ENCODE assay signal across 8 cellular contexts in the genomic region with DNA sequence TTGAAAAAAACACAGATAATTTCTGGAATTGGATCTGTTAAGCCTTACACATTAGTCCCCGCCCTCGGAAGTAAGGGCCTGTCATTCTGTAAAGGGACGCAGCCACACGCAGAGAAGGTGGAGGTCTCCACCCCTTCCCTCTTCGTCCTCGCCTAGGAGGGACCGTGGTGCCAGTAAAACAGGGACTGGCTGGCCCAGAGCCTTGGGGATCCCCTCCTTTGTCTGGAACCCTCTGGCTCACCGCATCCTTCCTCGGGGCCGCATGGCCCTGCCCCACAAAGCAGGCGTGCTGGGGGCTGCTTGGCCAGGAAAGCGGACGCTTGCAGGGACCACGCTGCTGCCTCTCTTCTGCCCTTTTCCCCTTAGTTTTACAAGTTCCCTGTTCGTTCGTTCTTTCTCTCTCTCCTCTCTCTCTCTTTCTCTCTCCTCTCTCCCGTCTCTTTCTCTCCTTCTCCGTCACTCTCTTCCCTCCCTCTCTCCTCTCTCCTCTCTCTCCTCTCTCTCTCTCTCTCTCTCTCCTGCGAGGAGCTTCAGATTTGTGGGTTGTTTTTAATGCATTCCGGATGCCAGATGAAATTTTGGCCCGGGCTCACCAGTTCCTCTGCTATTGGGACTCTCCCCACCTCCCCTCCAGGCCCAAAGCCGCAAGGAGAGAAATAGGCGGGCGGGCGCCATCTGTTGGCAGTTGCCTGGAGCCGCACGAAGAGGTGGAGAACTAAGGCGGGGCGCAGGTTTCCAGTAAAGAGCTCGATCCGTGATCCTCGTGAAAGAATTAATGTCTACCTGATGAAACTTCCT. TPM values are rescaled to one million over a fixed set of nuclear protein-coding genes. Genes with fewer than 3 reads are reported as not detected.
DNase-seq lines count a peak whose midpoint lies in the region; ATAC-seq, FAIRE-seq and TF ChIP-seq lines count a peak whose summit lies in the region.

No MANE protein-coding gene starts in this region.

- no peak overlapping the region for H2AFZ ChIP-seq in DND-41 (ENCODE audit: low read depth, low read length)
- peak overlapping the region; percentile 78 for H2AFZ ChIP-seq in keratinocyte (ENCODE audit: control insufficient read depth, low read length)

- H3K4me1 ChIP-seq in DND-41 (ENCODE audit: insufficient read depth, low read length), result no peaks in the 10 kb centered on the region
- H3K4me1 ChIP-seq in keratinocyte (ENCODE audit: control insufficient read depth, extremely low read depth, insufficient read depth, low read length), result peaks cover 10% of the 10 kb centered on the region

- H3K9me1 ChIP-seq in keratinocyte (ENCODE audit: control insufficient read depth, extremely low read depth, insufficient read depth, low read length), result no peaks in the 10 kb centered on the region

- no peaks in the 10 kb centered on the region for H3K79me2 ChIP-seq in DND-41 (ENCODE audit: insufficient read depth, low read length)
- no peaks in the 10 kb centered on the region for H3K79me2 ChIP-seq in keratinocyte (ENCODE audit: control insufficient read depth, insufficient read depth, low read length)

- peaks cover 14% of the 10 kb centered on the region for H3K4me1 Mint-ChIP-seq in activated B cell treated with CpG ODN at 0.5 μM for 24 hours

- dilution Hi-C loops in keratinocyte (cut with MboI; ENCODE audit: extremely low pct_ligation_motif_present, low sequenced_read_pairs), result no loop called here

- CTCF ChIA-PET in activated B cell treated with CpG ODN at 0.5 μM for 24 hours (lab: Charles Lee), result interaction anchor here (0.6 to 2.4 kb wide), 7 partner anchors 8 to 249 kb away, joined by 3 to 11 read pairs (median 5); no protein-coding TSS in a partner anchor

- TF ChIP-seq CTCF in DND-41 (IDR thresholded peaks at IDR 0.05; ENCODE audit: borderline replicate concordance, extremely low read depth, low read length, poor library complexity, severe bottlenecking), result peak; percentile 58
- TF ChIP-seq CTCF in activated B cell treated with CpG ODN at 0.5 μM for 24 hours (IDR thresholded peaks at IDR 0.05), result no peak
- TF ChIP-seq CTCF in bronchial epithelial cell (IDR thresholded peaks at IDR 0.05; ENCODE audit: insufficient read depth, low read length, severe bottlenecking), result peak; percentile 85
- TF ChIP-seq CTCF in keratinocyte (optimal IDR thresholded peaks at IDR 0.05 in 1 of 3, IDR thresholded peaks at IDR 0.05 in 1 of 3, conservative IDR thresholded peaks at IDR 0.05 in 1 of 3; ENCODE audit: extremely low read depth in 1 of 3, insufficient read depth in 2 of 3, low read length in 3 of 3), result peak; percentile 83 to 91 (median 85)

- H3K36me3 ChIP-seq in DND-41 (ENCODE audit: insufficient read depth, low read length) (no peaks in the 10 kb centered on the region), bronchial epithelial cell (ENCODE audit: control insufficient read depth, insufficient read depth, low read length) (peaks cover 4% of the 10 kb centered on the region), keratinocyte (ENCODE audit: control insufficient read depth in 2 of 2, extremely low read depth in 1 of 2, insufficient read depth in 2 of 2, low read length in 2 of 2) (no peaks in the 10 kb centered on the region)

- DNase-seq in DND-41 (peak; percentile 59), LHCN-M2 (ENCODE audit: low read depth) (peak; percentile 83), activated B cell treated with CpG ODN at 0.5 μM for 24 hours (peak; percentile 57), bronchial epithelial cell (ENCODE audit: low read depth) (peak; percentile 17), keratinocyte (ENCODE audit: low read depth, low spot score) (peak; percentile 26), DMS79 treated with DMSO at 0.1 percent for 48 hours (lab: John Stamatoyannopoulos, UW) (no peak)
- DNase-seq in stimulated activated CD4-positive, alpha-beta T cell treated with anti-CD3 and anti-CD28 coated beads, Interleukin-12 subunit alpha, Interleukin-12 subunit beta, amount 100 ng/mL, for 48 hours (ENCODE audit: low read depth in 2 of 3, low spot score in 1 of 3), result peak; percentile 60 to 75 (median 71)

- peaks cover 7% of the 10 kb centered on the region for H3K36me3 Mint-ChIP-seq in activated B cell treated with CpG ODN at 0.5 μM for 24 hours (ENCODE audit: low read depth)

- ATAC-seq in DND-41 (ENCODE audit: insufficient read depth, low read depth) (peak; percentile 72), GM21717 (IDR thresholded peaks at IDR 0.05; ENCODE audit: unreplicated experiment) (peak; percentile 79), activated B cell treated with CpG ODN at 0.5 μM for 24 hours (ENCODE audit: low read depth) (peak; percentile 93)

- H4K20me1 ChIP-seq in DND-41 (ENCODE audit: insufficient read depth, low read length), result no peaks in the 10 kb centered on the region
- no peaks in the 10 kb centered on the region for H4K20me1 ChIP-seq in keratinocyte (ENCODE audit: control insufficient read depth, extremely low read depth, insufficient read depth, low read length)

- no peak for FAIRE-seq in bronchial epithelial cell (lab: Jason Lieb, UNC)
- FAIRE-seq in keratinocyte (lab: Jason Lieb, UNC), result no peak

- no peaks in the 10 kb centered on the region for H3K27me3 Mint-ChIP-seq in activated B cell treated with CpG ODN at 0.5 μM for 24 hours

- no peak overlapping the region for H3K9ac ChIP-seq in DND-41 (ENCODE audit: low read depth, low read length)
- H3K9ac ChIP-seq in keratinocyte (ENCODE audit: control insufficient read depth, extremely low read depth, insufficient read depth, low read length), result peak overlapping the region; percentile 31

- POLR2A ChIA-PET in activated B cell treated with CpG ODN at 0.5 μM for 24 hours (lab: Charles Lee), result interaction anchor here (0.6 kb wide), 1 partner anchor 497 kb away, joined by 3 read pairs; a partner anchor contains a TSS

- H3K9me3 ChIP-seq in DND-41 (ENCODE audit: insufficient read depth, low read length, severe bottlenecking) (no peaks in the 10 kb centered on the region), keratinocyte (ENCODE audit: control insufficient read depth, low read depth, low read length) (no peaks in the 10 kb centered on the region)

- H3K27me3 ChIP-seq in DND-41 (ENCODE audit: insufficient read depth, low read length, poor library complexity), result no peaks in the 10 kb centered on the region
- no peaks in the 10 kb centered on the region for H3K27me3 ChIP-seq in bronchial epithelial cell (ENCODE audit: control insufficient read depth, insufficient read depth, low read length)
- no peaks in the 10 kb centered on the region for H3K27me3 ChIP-seq in keratinocyte (ENCODE audit: control insufficient read depth, extremely low read depth, insufficient read depth, low read length)

- peak overlapping the region; percentile 72 for H3K4me3 Mint-ChIP-seq in activated B cell treated with CpG ODN at 0.5 μM for 24 hours

- no peak overlapping the region for H3K4me2 ChIP-seq in DND-41 (ENCODE audit: insufficient read depth, low read length)
- H3K4me2 ChIP-seq in keratinocyte (ENCODE audit: control insufficient read depth, extremely low read depth, insufficient read depth, low read depth, low read length), result peak overlapping the region; percentile 54

- no peaks in the 10 kb centered on the region for H3K9me3 Mint-ChIP-seq in activated B cell treated with CpG ODN at 0.5 μM for 24 hours

- H3K27ac ChIP-seq in DND-41 (ENCODE audit: low read length), result no peak overlapping the region
- no peak overlapping the region for H3K27ac ChIP-seq in keratinocyte (ENCODE audit: control insufficient read depth, insufficient read depth, low read length)

- H3K4me3 ChIP-seq in DND-41 (ENCODE audit: low read depth in 1 of 2, low read length in 2 of 2) (no peak overlapping the region), bronchial epithelial cell (ENCODE audit: low read depth, low read length) (no peak overlapping the region), keratinocyte (ENCODE audit: control insufficient read depth in 2 of 3, extremely low read depth in 1 of 3, insufficient read depth in 2 of 3, low read depth in 1 of 3, low read length in 3 of 3) (no peak overlapping the region)

- intact Hi-C loops in activated B cell treated with CpG ODN at 0.5 μM for 24 hours (cut with micrococcal nuclease), result loop anchor here (1.0 kb wide), 1 partner anchor 245 kb away; no protein-coding TSS in a partner anchor

- no peak overlapping the region for H3K27ac Mint-ChIP-seq in activated B cell treated with CpG ODN at 0.5 μM for 24 hours

RNA-seq across cellular contexts. Expression of a gene that starts 35.1 kb away (rescaled TPM):
- not detected in 2 replicates for total RNA-seq in LHCN-M2 (2014; rRNA removed)
- 0.40 TPM for polyA plus RNA-seq in LHCN-M2 (2012)
- total RNA-seq in activated B cell treated with CpG ODN at 0.5 μM for 24 hours, result 3.6 and 5.3 TPM in 2 replicates
- total RNA-seq in bronchial epithelial cell, result 1.1 and 1.3 TPM in 2 replicates
- 0.79 to 1.2 TPM (median 0.93 TPM) in 3 replicates for polyA plus RNA-seq in keratinocyte
- 2.2 TPM for polyA plus RNA-seq in keratinocyte (2011; ENCODE audit: low read depth)
- polyA plus RNA-seq in keratinocyte (2011; cell fraction: cytosol; rRNA removed), result 0.18 TPM in 1 of 2 replicates, not detected in the other
- polyA plus RNA-seq in keratinocyte (2011; cell fraction: nucleus; rRNA removed), result 5.2 and 11.0 TPM in 2 replicates
- 0.31 TPM in 1 of 2 replicates, not detected in the other for polyA plus RNA-seq in keratinocyte (2012; ENCODE audit: low replicate concordance)
- polyA minus RNA-seq in keratinocyte, result 2.7 to 8.2 TPM in 2 of 3 replicates, not detected in the other
- not detected for polyA minus RNA-seq in keratinocyte (2011; cell fraction: cytosol; rRNA and poly(A)+ RNA removed)
- 2.6 and 5.0 TPM in 2 replicates for polyA minus RNA-seq in keratinocyte (2011; cell fraction: nucleus; rRNA and poly(A)+ RNA removed)
